ENCODE assay signal across 8 cellular contexts in genomic region chr9:36136894-36137391, GRCh38. TPM values are rescaled to one million over a fixed set of nuclear protein-coding genes. Genes with fewer than 3 reads are reported as not detected.
A peak's percentile ranks its signal among the peaks of the same experiment; 100 is the strongest.
DNase-seq lines count a peak whose midpoint lies in the region; ATAC-seq, FAIRE-seq and TF ChIP-seq lines count a peak whose summit lies in the region.

No MANE protein-coding gene starts in this region.

- H3K79me2 ChIP-seq in keratinocyte (ENCODE audit: control insufficient read depth, insufficient read depth, low read length), result no peaks in the 10 kb centered on the region

- TF ChIP-seq POLR2A in adrenal gland (IDR thresholded peaks at IDR 0.05), result no peak

- H3K4me2 ChIP-seq in keratinocyte (ENCODE audit: control insufficient read depth, extremely low read depth, insufficient read depth, low read depth, low read length), result peak overlapping the region; percentile 73

- peaks cover 29% of the 10 kb centered on the region for H3K36me3 Mint-ChIP-seq in activated naive CD4-positive, alpha-beta T cell treated with anti-CD3 and anti-CD28 coated beads, Interleukin-2, amount 10 ng/mL, durations not matched to agents 7 days and 5 days

- dilution Hi-C loops in keratinocyte (cut with MboI; ENCODE audit: extremely low pct_ligation_motif_present, low sequenced_read_pairs), result no loop called here

- TF ChIP-seq CTCF in adrenal gland (IDR thresholded peaks at IDR 0.05) (no peak), keratinocyte (optimal IDR thresholded peaks at IDR 0.05 in 1 of 3, IDR thresholded peaks at IDR 0.05 in 1 of 3, conservative IDR thresholded peaks at IDR 0.05 in 1 of 3; ENCODE audit: extremely low read depth in 1 of 3, insufficient read depth in 2 of 3, low read length in 3 of 3) (no peak)

- intact Hi-C loops in adrenal gland (cut with DNase I), result no loop called here

- peak overlapping the region in 3 of 5 donors; percentile 48 to 67 (median 53) for H3K27ac ChIP-seq in adrenal gland
- no peak overlapping the region for H3K27ac ChIP-seq in keratinocyte (ENCODE audit: control insufficient read depth, insufficient read depth, low read length)

- ATAC-seq in HG03442 (IDR thresholded peaks at IDR 0.05; ENCODE audit: unreplicated experiment), result peak; percentile 21
- peak; percentile 26 for ATAC-seq in stimulated activated naive CD8-positive, alpha-beta T cell treated with anti-CD3 and anti-CD28 coated beads, Interleukin-15, Interleukin-2, amounts not matched to agents 100 U/mL and 50 U/mL, for 24 hours

- 1 to 3% (median 1%) methylated on average over 5 to 40 of the region's 40 CpGs for WGBS in adrenal gland, 4 donors

- H3K27ac Mint-ChIP-seq in activated naive CD4-positive, alpha-beta T cell treated with anti-CD3 and anti-CD28 coated beads, Interleukin-2, amount 10 ng/mL, durations not matched to agents 7 days and 5 days, result peak overlapping the region; percentile 83

- H2AFZ ChIP-seq in keratinocyte (ENCODE audit: control insufficient read depth, low read length), result peak overlapping the region; percentile 64

- no peaks in the 10 kb centered on the region for H3K36me3 ChIP-seq in adrenal gland (replicated peaks in 1 of 2)
- no peaks in the 10 kb centered on the region for H3K36me3 ChIP-seq in keratinocyte (ENCODE audit: control insufficient read depth in 2 of 2, extremely low read depth in 1 of 2, insufficient read depth in 2 of 2, low read length in 2 of 2)

- no peaks in the 10 kb centered on the region for H3K9me3 ChIP-seq in adrenal gland (replicated peaks in 1 of 3)
- H3K9me3 ChIP-seq in keratinocyte (ENCODE audit: control insufficient read depth, low read depth, low read length), result no peaks in the 10 kb centered on the region

- H3K4me3 ChIP-seq in adrenal gland, result peak overlapping the region in 3 of 4 donors; percentile 34 to 89 (median 41)
- H3K4me3 ChIP-seq in keratinocyte (ENCODE audit: control insufficient read depth in 2 of 3, extremely low read depth in 1 of 3, insufficient read depth in 2 of 3, low read depth in 1 of 3, low read length in 3 of 3), result peak overlapping the region; percentile 43 to 72 (median 67)

- no peaks in the 10 kb centered on the region for H3K9me3 Mint-ChIP-seq in activated naive CD4-positive, alpha-beta T cell treated with anti-CD3 and anti-CD28 coated beads, Interleukin-2, amount 10 ng/mL, durations not matched to agents 7 days and 5 days

- FAIRE-seq in keratinocyte (lab: Jason Lieb, UNC), result no peak

- H3K9me1 ChIP-seq in keratinocyte (ENCODE audit: control insufficient read depth, extremely low read depth, insufficient read depth, low read length), result no peaks in the 10 kb centered on the region

- H3K27me3 ChIP-seq in adrenal gland, result no peaks in the 10 kb centered on the region
- peaks cover 25% of the 10 kb centered on the region for H3K27me3 ChIP-seq in keratinocyte (ENCODE audit: control insufficient read depth, extremely low read depth, insufficient read depth, low read length)

- CTCF ChIA-PET in activated naive CD4-positive, alpha-beta T cell treated with anti-CD3 and anti-CD28 coated beads, Interleukin-2, amount 10 ng/mL, durations not matched to agents 7 days and 5 days (lab: Charles Lee), result interaction anchor here (0.8 to 1.9 kb wide), 7 partner anchors 12 to 53 kb away, joined by 3 to 7 read pairs (median 5); partner anchors contain the start of gene CLTA

- no peaks in the 10 kb centered on the region for H4K20me1 ChIP-seq in keratinocyte (ENCODE audit: control insufficient read depth, extremely low read depth, insufficient read depth, low read length)

- peaks cover 57% of the 10 kb centered on the region for H3K4me1 Mint-ChIP-seq in activated naive CD4-positive, alpha-beta T cell treated with anti-CD3 and anti-CD28 coated beads, Interleukin-2, amount 10 ng/mL, durations not matched to agents 7 days and 5 days

- peaks cover 67% of the 10 kb centered on the region for H3K27me3 Mint-ChIP-seq in activated naive CD4-positive, alpha-beta T cell treated with anti-CD3 and anti-CD28 coated beads, Interleukin-2, amount 10 ng/mL, durations not matched to agents 7 days and 5 days

- peak overlapping the region; percentile 89 for H3K4me3 Mint-ChIP-seq in activated naive CD4-positive, alpha-beta T cell treated with anti-CD3 and anti-CD28 coated beads, Interleukin-2, amount 10 ng/mL, durations not matched to agents 7 days and 5 days

- H3K9ac ChIP-seq in keratinocyte (ENCODE audit: control insufficient read depth, extremely low read depth, insufficient read depth, low read length), result peak overlapping the region; percentile 49

- no peak for DNase-seq in activated naive CD4-positive, alpha-beta T cell treated with anti-CD3 and anti-CD28 coated beads, Interleukin-2, amount 10 ng/mL, durations not matched to agents 7 days and 5 days
- no peak for DNase-seq in activated naive CD4-positive, alpha-beta T cell treated with Interleukin-2 at 50 U/mL for 16 hours
- no peak for DNase-seq in adrenal gland
- DNase-seq in keratinocyte (ENCODE audit: low read depth, low spot score), result no peak
- DNase-seq in stimulated activated naive CD8-positive, alpha-beta T cell treated with anti-CD3 and anti-CD28 coated beads, Interleukin-15, Interleukin-2, amounts not matched to agents 100 U/mL and 50 U/mL, for 24 hours, result no peak
- no peak for DNase-seq in germinal center (ENCODE audit: low spot score)
- DNase-seq in activated CD4-positive, alpha-beta T cell treated with anti-CD3 and anti-CD28 coated beads for 1 hour, result no peak

- peaks cover 9 to 33% of the 10 kb centered on the region in 2 donors for H3K4me1 ChIP-seq in adrenal gland (replicated peaks in 1 of 2)
- peaks cover 10% of the 10 kb centered on the region for H3K4me1 ChIP-seq in keratinocyte (ENCODE audit: control insufficient read depth, extremely low read depth, insufficient read depth, low read length)

RNA-seq across cellular contexts. Expression of gene GLIPR2, which starts 0.4 kb away (rescaled TPM):
- 10 to 100 TPM; 20.8 to 42.4 (median 33.5) TPM for total RNA-seq in adrenal gland
- polyA plus RNA-seq in adrenal gland, result 10 to 100 TPM; 16.1 to 35.2 (median 24.3) TPM
- polyA plus RNA-seq in keratinocyte, result 3.7 to 6.1 TPM (median 4.1 TPM) in 3 replicates
- polyA plus RNA-seq in keratinocyte (2011; ENCODE audit: low read depth), result 0.36 TPM
- 4.2 and 4.7 TPM in 2 replicates for polyA plus RNA-seq in keratinocyte (2011; cell fraction: cytosol; rRNA removed)
- 3.5 and 3.6 TPM in 2 replicates for polyA plus RNA-seq in keratinocyte (2011; cell fraction: nucleus; rRNA removed)
- polyA plus RNA-seq in keratinocyte (2012; ENCODE audit: low replicate concordance), result 0.89 and 2.8 TPM in 2 replicates
- polyA minus RNA-seq in keratinocyte, result 2.7 TPM in 2 of 3 replicates, not detected in the other
- 3.3 TPM for polyA minus RNA-seq in keratinocyte (2011; cell fraction: cytosol; rRNA and poly(A)+ RNA removed)
- polyA minus RNA-seq in keratinocyte (2011; cell fraction: nucleus; rRNA and poly(A)+ RNA removed), result 0.70 and 0.95 TPM in 2 replicates

RNA-seq across cellular contexts. Expression of gene CCIN, which starts 32.2 kb away (rescaled TPM):
- 1 to 10 TPM in 3 of 8 donors, under 1 TPM in 5; 0.22 to 1.9 (median 0.49) TPM for total RNA-seq in adrenal gland
- 1 to 10 TPM in 1 of 3 donors, under 1 TPM in 2; 0.20 to 1.2 (median 0.32) TPM for polyA plus RNA-seq in adrenal gland
- polyA plus RNA-seq in keratinocyte, result 0.10 TPM in 1 of 3 replicates, not detected in the others
- not detected for polyA plus RNA-seq in keratinocyte (2011; ENCODE audit: low read depth)
- polyA plus RNA-seq in keratinocyte (2011; cell fraction: cytosol; rRNA removed), result 0.04 and 0.05 TPM in 2 replicates
- polyA plus RNA-seq in keratinocyte (2011; cell fraction: nucleus; rRNA removed), result 0.17 and 0.25 TPM in 2 replicates
- polyA plus RNA-seq in keratinocyte (2012; ENCODE audit: low replicate concordance), result 0.06 TPM in 1 of 2 replicates, not detected in the other
- polyA minus RNA-seq in keratinocyte, result 0.16 TPM in 1 of 3 replicates, not detected in the others
- polyA minus RNA-seq in keratinocyte (2011; cell fraction: cytosol; rRNA and poly(A)+ RNA removed), result not detected
- polyA minus RNA-seq in keratinocyte (2011; cell fraction: nucleus; rRNA and poly(A)+ RNA removed), result not detected in 2 replicates

RNA-seq across cellular contexts. Expression of gene CLTA, which starts 53.8 kb away (rescaled TPM):
- 100 to 1,000 TPM; 167 to 301 (median 230) TPM for total RNA-seq in adrenal gland
- polyA plus RNA-seq in adrenal gland, result 100 to 1,000 TPM in 2 of 3 donors, 10 to 100 TPM in 1; 95.6 to 199 (median 126) TPM
- 231 to 325 TPM (median 290 TPM) in 3 replicates for polyA plus RNA-seq in keratinocyte
- polyA plus RNA-seq in keratinocyte (2011; ENCODE audit: low read depth), result 477 TPM
- polyA plus RNA-seq in keratinocyte (2011; cell fraction: cytosol; rRNA removed), result 319 and 330 TPM in 2 replicates
- 135 and 169 TPM in 2 replicates for polyA plus RNA-seq in keratinocyte (2011; cell fraction: nucleus; rRNA removed)
- polyA plus RNA-seq in keratinocyte (2012; ENCODE audit: low replicate concordance), result 204 and 273 TPM in 2 replicates
- polyA minus RNA-seq in keratinocyte, result 80.4 to 100 TPM (median 94.7 TPM) in 3 replicates
- 128 TPM for polyA minus RNA-seq in keratinocyte (2011; cell fraction: cytosol; rRNA and poly(A)+ RNA removed)
- 34.9 and 42.8 TPM in 2 replicates for polyA minus RNA-seq in keratinocyte (2011; cell fraction: nucleus; rRNA and poly(A)+ RNA removed)
